36 cellular contexts compared by ENCODE assay signal in the genomic region with DNA sequence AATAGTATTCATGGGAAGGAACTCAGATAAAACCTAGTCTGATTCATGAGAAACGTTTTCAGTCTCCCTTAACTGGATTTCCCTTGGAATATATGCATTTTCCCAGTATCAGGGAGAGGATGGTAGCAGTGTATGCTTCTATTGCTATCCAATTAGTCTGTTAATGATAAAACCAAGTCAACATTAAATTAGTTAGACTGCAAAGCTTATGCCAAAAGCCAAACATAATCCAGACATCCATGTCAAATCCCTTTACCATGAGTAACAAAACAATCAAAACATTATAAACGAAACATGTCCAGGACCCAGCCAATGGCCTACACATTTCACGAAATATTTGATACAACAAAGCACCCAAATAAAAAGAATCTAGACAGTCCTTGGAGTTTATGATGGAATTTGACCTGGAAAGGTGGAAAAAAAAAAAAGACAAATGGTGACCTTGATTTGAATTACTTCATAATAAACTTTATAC. TPM values are rescaled to one million over a fixed set of nuclear protein-coding genes. Genes with fewer than 3 reads are reported as not detected.
"Had no signal": no experiment of that assay in that cellular context is flagged by ENCODE, and none has a peak within 500 bp of the region (broad histone marks: within the 10 kb centered on the region; RNA-seq: fewer than 3 reads in every experiment).

No MANE protein-coding gene starts in this region.

- H3K9me3 Mint-ChIP-seq: activated naive CD4-positive, alpha-beta T cell treated with anti-CD3 and anti-CD28 coated beads, Interleukin-2, amount 10 ng/mL, durations not matched to agents 7 days and 5 days; activated T-cell treated with anti-CD3 and anti-CD28 coated beads, Interleukin-2, amount 50 U/mL, for 4 hours had no signal

- H3K4me3 ChIP-seq: SJSA1 had no signal

- H3K27me3 Mint-ChIP-seq: activated CD4-positive, alpha-beta memory T cell treated with anti-CD3 and anti-CD28 coated beads for 36 hours; activated naive CD4-positive, alpha-beta T cell treated with anti-CD3 and anti-CD28 coated beads, Interleukin-2, amount 10 ng/mL, durations not matched to agents 7 days and 5 days; activated naive CD8-positive, alpha-beta T cell; activated naive CD8-positive, alpha-beta T cell treated with anti-CD3 and anti-CD28 coated beads, Interleukin-2, amount 50 U/mL, for 24 hours had no signal

- H3K4me1 ChIP-seq: SJSA1 had no signal

- H3K36me3 ChIP-seq: brain microvascular endothelial cell, SJSA1 had no signal

- H3K27ac ChIP-seq: brain microvascular endothelial cell, KMS-11, SJSA1, VCaP had no signal

- H3K4me3 Mint-ChIP-seq: activated B cell treated with CpG ODN at 0.5 μM for 24 hours; activated CD4-positive, alpha-beta memory T cell treated with anti-CD3 and anti-CD28 coated beads for 36 hours; activated naive CD4-positive, alpha-beta T cell treated with anti-CD3 and anti-CD28 coated beads, Interleukin-2, amount 10 ng/mL, durations not matched to agents 7 days and 5 days; activated naive CD8-positive, alpha-beta T cell; activated naive CD8-positive, alpha-beta T cell treated with anti-CD3 and anti-CD28 coated beads, Interleukin-2, amount 50 U/mL, for 24 hours; activated T-cell treated with anti-CD3 and anti-CD28 coated beads, Interleukin-2, amount 50 U/mL, for 4 hours had no signal

- H3K4me2 ChIP-seq: KMS-11 had no signal

- H3K9me3 ChIP-seq: SJSA1 had no signal

- DNase-seq: activated B cell treated with CpG ODN at 0.5 μM for 24 hours; activated CD4-positive, alpha-beta memory T cell treated with anti-CD3 and anti-CD28 coated beads for 36 hours; activated CD4-positive, alpha-beta T cell treated with anti-CD3 and anti-CD28 coated beads for 4 hours; activated CD4-positive, alpha-beta T cell treated with anti-CD3 and anti-CD28 coated beads, Interleukin-2, amount 50 U/mL, for 1 hour; activated CD4-positive, CD25-positive, alpha-beta regulatory T cell treated with anti-CD3 and anti-CD28 coated beads, Interleukin-2, amount 50 U/mL, for 72 hours; activated CD8-positive, alpha-beta memory T cell treated with anti-CD3 and anti-CD28 coated beads, Interleukin-2, amount 50 U/mL, for 4 hours; activated effector memory CD4-positive, alpha-beta T cell treated with Interleukin-2 at 50 U/mL for 16 hours; activated naive CD4-positive, alpha-beta T cell treated with anti-CD3 and anti-CD28 coated beads, Interleukin-2, amount 10 ng/mL, durations not matched to agents 7 days and 5 days; activated naive CD8-positive, alpha-beta T cell treated with anti-CD3 and anti-CD28 coated beads, Interleukin-2, amount 50 U/mL, for 24 hours; activated T-cell treated with anti-CD3 and anti-CD28 coated beads for 4 hours; activated T-cell treated with anti-CD3 and anti-CD28 coated beads, Interleukin-2, amount 50 U/mL, for 4 hours; amniotic stem cell; aorta; brain microvascular endothelial cell; central memory CD4-positive, alpha-beta T cell; NCI-H1092 treated with DMSO at 0.1 percent for 48 hours; NCI-H1417; NCI-H146; NCI-H187; NCI-H2029 treated with DMSO at 0.1 percent for 48 hours; NCI-H2107; NCI-H2171; NCI-H510A treated with DMSO at 0.1 percent for 48 hours; NCI-H526 treated with DMSO at 0.1 percent for 48 hours; NCI-H774; SHP77 treated with DMSO at 0.1 percent for 48 hours; SW 1271; T-helper 1 cell; T-helper 2 cell; T-helper 9 cell had no signal

- H3K36me3 Mint-ChIP-seq: activated CD4-positive, alpha-beta memory T cell treated with anti-CD3 and anti-CD28 coated beads for 36 hours; activated naive CD4-positive, alpha-beta T cell treated with anti-CD3 and anti-CD28 coated beads, Interleukin-2, amount 10 ng/mL, durations not matched to agents 7 days and 5 days; activated naive CD8-positive, alpha-beta T cell had no signal

- ATAC-seq: activated naive CD8-positive, alpha-beta T cell treated with anti-CD3 and anti-CD28 coated beads, Interleukin-2, amount 50 U/mL, for 24 hours; activated T-cell treated with anti-CD3 and anti-CD28 coated beads, Interleukin-2, amount 50 U/mL, for 4 hours; Panc1 had no signal

- H3K9ac ChIP-seq: KMS-11 had no signal

- H3K27me3 ChIP-seq: brain microvascular endothelial cell, SJSA1 had no signal

- H3K27ac Mint-ChIP-seq: activated B cell treated with CpG ODN at 0.5 μM for 24 hours; activated CD4-positive, alpha-beta memory T cell treated with anti-CD3 and anti-CD28 coated beads for 36 hours; activated naive CD4-positive, alpha-beta T cell treated with anti-CD3 and anti-CD28 coated beads, Interleukin-2, amount 10 ng/mL, durations not matched to agents 7 days and 5 days; activated naive CD8-positive, alpha-beta T cell; activated naive CD8-positive, alpha-beta T cell treated with anti-CD3 and anti-CD28 coated beads, Interleukin-2, amount 50 U/mL, for 24 hours had no signal

- H3K4me1 Mint-ChIP-seq: activated B cell treated with CpG ODN at 0.5 μM for 24 hours; activated naive CD4-positive, alpha-beta T cell treated with anti-CD3 and anti-CD28 coated beads, Interleukin-2, amount 10 ng/mL, durations not matched to agents 7 days and 5 days; activated naive CD8-positive, alpha-beta T cell treated with anti-CD3 and anti-CD28 coated beads, Interleukin-2, amount 50 U/mL, for 24 hours had no signal

RNA-seq across cellular contexts. Expression of a gene that starts 34.5 kb away (rescaled TPM):
- total RNA-seq: activated B cell treated with CpG ODN at 0.5 μM for 24 hours; activated CD4-positive, alpha-beta memory T cell treated with anti-CD3 and anti-CD28 coated beads for 36 hours; activated T-cell treated with anti-CD3 and anti-CD28 coated beads, Interleukin-2, amount 50 U/mL, for 4 hours; LHCN-M2; SJSA1 had no signal
